Comparison of ENCODE assay signal across 12 cellular contexts in genomic region chr10:114481055-114481454, GRCh38.
"Had no signal": no experiment of that assay in that cellular context is flagged by ENCODE, and none has a peak within 500 bp of the region (broad histone marks: within the 10 kb centered on the region; RNA-seq: fewer than 3 reads in every experiment).

No MANE protein-coding gene starts in this region.

- H3K9me3 Mint-ChIP-seq: activated T-cell treated with anti-CD3 and anti-CD28 coated beads, Interleukin-2, amount 50 U/mL, for 4 hours had no signal

- H3K27me3 ChIP-seq: pancreas, tibial artery had no signal

- ATAC-seq: activated T-cell treated with anti-CD3 and anti-CD28 coated beads, Interleukin-2, amount 50 U/mL, for 4 hours had no signal

- DNase-seq: activated CD4-positive, alpha-beta T cell treated with anti-CD3 and anti-CD28 coated beads, Interleukin-2, amount 50 U/mL, for 1 hour; activated gamma-delta T cell treated with Interleukin-2 at 50 U/mL for 16 hours; activated T-cell treated with anti-CD3 and anti-CD28 coated beads, Interleukin-2, amount 50 U/mL, for 4 hours; dorsolateral prefrontal cortex; endodermal cell; mammary epithelial cell; naive B cell; pancreas; stimulated activated CD4-positive, alpha-beta T cell treated with anti-CD3 and anti-CD28 coated beads, Interleukin-12 subunit alpha, Interleukin-12 subunit beta, amount 100 ng/mL, for 4 hours; stimulated activated CD4-positive, alpha-beta T cell treated with anti-CD3 and anti-CD28 coated beads, Interleukin-2, amount 100 ng/mL, for 24 hours; SW 1271; tibial artery had no signal

- H3K4me3 ChIP-seq: dorsolateral prefrontal cortex, pancreas, tibial artery had no signal

- H3K27ac Mint-ChIP-seq: endodermal cell had no signal

- H3K9me3 ChIP-seq: pancreas, tibial artery had no signal

- H3K4me3 Mint-ChIP-seq: activated T-cell treated with anti-CD3 and anti-CD28 coated beads, Interleukin-2, amount 50 U/mL, for 4 hours; endodermal cell; naive B cell had no signal

- H3K27ac ChIP-seq: pancreas, tibial artery had no signal

- H3K27me3 Mint-ChIP-seq: naive B cell had no signal
